14 cellular contexts compared by ENCODE assay signal in the genomic region with DNA sequence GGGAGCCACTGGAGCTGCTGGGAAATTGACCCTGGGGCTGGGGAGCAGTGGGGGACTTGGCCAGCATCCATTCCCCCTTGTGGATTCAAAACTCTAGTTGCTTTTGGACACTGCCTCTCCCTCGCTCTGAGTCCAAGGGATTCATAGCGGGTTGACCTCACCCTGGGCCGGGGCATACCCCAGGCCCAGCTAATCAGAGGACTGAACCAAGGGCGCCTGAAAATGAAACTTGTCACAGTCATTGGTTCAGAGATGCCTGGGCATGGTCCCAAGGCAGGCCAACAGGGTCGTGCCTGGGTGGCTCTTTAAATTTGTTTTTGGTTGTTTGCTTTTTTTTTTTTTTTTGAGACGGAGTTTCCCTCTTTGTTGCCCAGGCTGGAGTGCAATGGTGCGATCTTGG. TPM values are rescaled to one million over a fixed set of nuclear protein-coding genes. Genes with fewer than 3 reads are reported as not detected.
A peak's percentile ranks its signal among the peaks of the same experiment; 100 is the strongest.
DNase-seq lines count a peak whose midpoint lies in the region; ATAC-seq and TF ChIP-seq lines count a peak whose summit lies in the region.
"Had no signal": no experiment of that assay in that cellular context is flagged by ENCODE, and none has a peak within 500 bp of the region (broad histone marks: within the 10 kb centered on the region; RNA-seq: fewer than 3 reads in every experiment).

No MANE protein-coding gene starts in this region.

- TF ChIP-seq CTCF in IMR-90 (conservative IDR thresholded peaks at IDR 0.05; ENCODE audit: low read depth, low read length) (no peak), neural crest cell (conservative IDR thresholded peaks at IDR 0.05) (no peak)

- no peak overlapping the region for H4K5ac ChIP-seq in IMR-90 (ENCODE audit: low read depth, low read length)

- H3K9me1 ChIP-seq in IMR-90 (ENCODE audit: insufficient read depth, low read length) = peaks cover 53% of the 10 kb centered on the region

- in situ Hi-C loops in IMR-90 (cut with MboI; ENCODE audit: low sequenced_read_pairs) = no loop called here

- no peak overlapping the region for H3K27ac ChIP-seq in IMR-90 (ENCODE audit: insufficient read depth, low read length)

- H3K4me3 ChIP-seq in IMR-90 (ENCODE audit: insufficient read depth, low read depth, low read length) (no peak overlapping the region), MG63 (no peak overlapping the region)

- no peak overlapping the region for H3K23ac ChIP-seq in IMR-90 (ENCODE audit: low read depth, low read length)

- H2AK9ac ChIP-seq in IMR-90 (replicated peaks; ENCODE audit: low read depth, low read length, poor library complexity) = peak overlapping the region; percentile 80

- H3K27ac Mint-ChIP-seq in neural crest cell (ENCODE audit: unreplicated experiment) = peak overlapping the region; percentile 19
- H3K27ac Mint-ChIP-seq: progenitor cell of endocrine pancreas; T-helper 2 cell treated with Interferon-gamma antibody and Interleukin-4, amounts not matched to agents 5 μg/mL and 100 μg/mL, for 36 hours had no signal

- H3K36me3 ChIP-seq in IMR-90 (ENCODE audit: control insufficient read depth, insufficient read depth, low read length) (no peaks in the 10 kb centered on the region), MG63 (no peaks in the 10 kb centered on the region)

- POLR2A ChIA-PET in IMR-90 (lab: Charles Lee; ENCODE audit: unreplicated experiment) = no interaction called here

- H2BK120ac ChIP-seq in IMR-90 (ENCODE audit: low read depth, low read length) = no peak overlapping the region

- CTCF ChIA-PET in IMR-90 (lab: Yijun Ruan, JAX) = no interaction called here

- H3K18ac ChIP-seq in IMR-90 (ENCODE audit: low read depth, low read length) = no peak overlapping the region

- peaks cover 63% of the 10 kb centered on the region for H3K4me1 Mint-ChIP-seq in neural crest cell

- H2AK5ac ChIP-seq in IMR-90 (ENCODE audit: low read depth, low read length) = no peak overlapping the region

- peaks cover 62% of the 10 kb centered on the region for H4K20me1 ChIP-seq in IMR-90 (ENCODE audit: insufficient read depth, low read length)

- no peak overlapping the region for H2AFZ ChIP-seq in IMR-90 (replicated peaks; ENCODE audit: low read length, poor library complexity)

- no peaks in the 10 kb centered on the region for H3K9me3 Mint-ChIP-seq in neural crest cell
- H3K9me3 Mint-ChIP-seq: T-helper 2 cell treated with Interferon-gamma antibody and Interleukin-4, amounts not matched to agents 5 μg/mL and 100 μg/mL, for 36 hours had no signal

- ATAC-seq in GM18511 (IDR thresholded peaks at IDR 0.05; ENCODE audit: unreplicated experiment) (peak; percentile 83), GM21529 (IDR thresholded peaks at IDR 0.05; ENCODE audit: unreplicated experiment) (peak; percentile 65), IMR-90 (ENCODE audit: low read depth) (no peak), HG03159 (IDR thresholded peaks at IDR 0.05; ENCODE audit: unreplicated experiment) (no peak), HG03025 (IDR thresholded peaks at IDR 0.05; ENCODE audit: low FRiP score, unreplicated experiment) (no peak)

- H3K9me3 ChIP-seq in IMR-90 (ENCODE audit: control insufficient read depth, insufficient read depth, low read length) (no peaks in the 10 kb centered on the region), MG63 (no peaks in the 10 kb centered on the region)

- H2BK20ac ChIP-seq in IMR-90 (ENCODE audit: low read depth, low read length) = no peak overlapping the region

- WGBS in IMR-90 (ENCODE audit: extremely low coverage in 2 of 2, insufficient read length in 1 of 2), 2 experiments = 67% methylated on average over 3 of the region's 7 CpGs; no CpG with 5 or more reads in 1 of the 2 experiments

- dilution Hi-C loops in IMR-90 (cut with HindIII; ENCODE audit: low sequenced_read_pairs, unreplicated experiment) = no loop called here

- H3K4me1 ChIP-seq in IMR-90 (ENCODE audit: control insufficient read depth, insufficient read depth, low read length) = peaks cover 17% of the 10 kb centered on the region

- no peak overlapping the region; a peak in 1 of 4 replicates for H4K8ac ChIP-seq in IMR-90 (ENCODE audit: low read depth in 2 of 2, low read length in 2 of 2)

- H3K79me1 ChIP-seq in IMR-90 (ENCODE audit: low read depth in 1 of 2, low read length in 2 of 2) = peaks cover 37 to 81% of the 10 kb centered on the region in 2 experiments

- no peak overlapping the region for H2BK15ac ChIP-seq in IMR-90 (ENCODE audit: low read depth, low read length)

- 0 out of 2 replicates have a peak overlapping the region, but pooled peaks have one; percentile 36 for H3K14ac ChIP-seq in IMR-90 (replicated peaks; ENCODE audit: low read depth, low read length)

- H2BK5ac ChIP-seq in IMR-90 (ENCODE audit: low read depth, low read length, poor library complexity, severe bottlenecking) = no peak overlapping the region

- TF ChIP-seq POLR2A in IMR-90 (IDR thresholded peaks at IDR 0.05; ENCODE audit: low read depth, low read length) = no peak

- H3K4me2 ChIP-seq in IMR-90 (ENCODE audit: low read depth, low read length) = no peak overlapping the region

- BruUV-seq in IMR-90 (replicated peaks; lab: Mats Ljungman, UMichigan) = no TSS peak

- H3K56ac ChIP-seq in IMR-90 (ENCODE audit: extremely low read depth, insufficient read depth, low read length) = no peak overlapping the region

- H3K4me3 Mint-ChIP-seq in neural crest cell = no peak overlapping the region
- H3K4me3 Mint-ChIP-seq: T-helper 2 cell treated with Interferon-gamma antibody and Interleukin-4, amounts not matched to agents 5 μg/mL and 100 μg/mL, for 36 hours had no signal

- H3K4ac ChIP-seq in IMR-90 (ENCODE audit: low read depth, low read length) = no peak overlapping the region

- no peak for DNase-seq in IMR-90
- DNase-seq in neural crest cell (ENCODE audit: low read depth, low spot score) = no peak
- DNase-seq in MG63 = no peak
- DNase-seq in UCSD-AML1 (lab: John Stamatoyannopoulos, UW; ENCODE audit: unreplicated experiment) = no peak
- DNase-seq: stimulated activated CD4-positive, alpha-beta T cell treated with anti-CD3 and anti-CD28 coated beads, Interleukin-4, amount 100 ng/mL, for 24 hours had no signal

- peaks cover 5% of the 10 kb centered on the region for H3K36me3 Mint-ChIP-seq in neural crest cell (ENCODE audit: low read depth)

- H3K27me3 Mint-ChIP-seq in neural crest cell (ENCODE audit: low read depth) = no peaks in the 10 kb centered on the region
- H3K27me3 Mint-ChIP-seq: progenitor cell of endocrine pancreas had no signal

- no peak overlapping the region for H4K91ac ChIP-seq in IMR-90 (ENCODE audit: insufficient read depth, low read depth, low read length)

- no peak for TF ChIP-seq RAD21 in IMR-90 (IDR thresholded peaks at IDR 0.05; ENCODE audit: low read length)

- H3K27me3 ChIP-seq in IMR-90 (ENCODE audit: control insufficient read depth, insufficient read depth, low read length) (no peaks in the 10 kb centered on the region), MG63 (no peaks in the 10 kb centered on the region)

- intact Hi-C loops in IMR-90 (cut with micrococcal nuclease) = no loop called here

- no peak overlapping the region for H3K9ac ChIP-seq in IMR-90 (ENCODE audit: low read depth, low read length)

TF ChIP-seq in IMR-90, 13 proteins besides CTCF, POLR2A, EP300 and RAD21:
- TF ChIP-seq FOS (IDR thresholded peaks at IDR 0.05; ENCODE audit: low read depth, low read length) (no peak), MXI1 (IDR thresholded peaks at IDR 0.05; ENCODE audit: borderline replicate concordance, low read depth, low read length) (no peak), SMC3 (IDR thresholded peaks at IDR 0.05; ENCODE audit: low read depth, low read length) (no peak), NFE2L2 (IDR thresholded peaks at IDR 0.05; ENCODE audit: low read depth, low read length) (no peak), RCOR1 (IDR thresholded peaks at IDR 0.05; ENCODE audit: insufficient replicate concordance, low read length) (no peak), MAZ (IDR thresholded peaks at IDR 0.05; ENCODE audit: borderline replicate concordance, low read depth, low read length) (no peak), BHLHE40 (IDR thresholded peaks at IDR 0.05; ENCODE audit: low read depth, low read length) (no peak), MAFK (IDR thresholded peaks at IDR 0.05; ENCODE audit: low read depth, low read length) (no peak), CEBPB (IDR thresholded peaks at IDR 0.05; ENCODE audit: low read depth, low read length) (no peak), CHD1 (IDR thresholded peaks at IDR 0.05; ENCODE audit: low read depth, low read length) (no peak), RFX5 (IDR thresholded peaks at IDR 0.05; ENCODE audit: low read depth, low read length) (no peak)
- TF ChIP-seq, protein P1, sequence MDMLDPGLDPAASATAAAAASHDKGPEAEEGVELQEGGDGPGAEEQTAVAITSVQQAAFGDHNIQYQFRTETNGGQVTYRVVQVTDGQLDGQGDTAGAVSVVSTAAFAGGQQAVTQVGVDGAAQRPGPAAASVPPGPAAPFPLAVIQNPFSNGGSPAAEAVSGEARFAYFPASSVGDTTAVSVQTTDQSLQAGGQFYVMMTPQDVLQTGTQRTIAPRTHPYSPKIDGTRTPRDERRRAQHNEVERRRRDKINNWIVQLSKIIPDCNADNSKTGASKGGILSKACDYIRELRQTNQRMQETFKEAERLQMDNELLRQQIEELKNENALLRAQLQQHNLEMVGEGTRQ (IDR thresholded peaks at IDR 0.05; ENCODE audit: low read depth, low read length) = no peak
- TF ChIP-seq, protein P2, sequence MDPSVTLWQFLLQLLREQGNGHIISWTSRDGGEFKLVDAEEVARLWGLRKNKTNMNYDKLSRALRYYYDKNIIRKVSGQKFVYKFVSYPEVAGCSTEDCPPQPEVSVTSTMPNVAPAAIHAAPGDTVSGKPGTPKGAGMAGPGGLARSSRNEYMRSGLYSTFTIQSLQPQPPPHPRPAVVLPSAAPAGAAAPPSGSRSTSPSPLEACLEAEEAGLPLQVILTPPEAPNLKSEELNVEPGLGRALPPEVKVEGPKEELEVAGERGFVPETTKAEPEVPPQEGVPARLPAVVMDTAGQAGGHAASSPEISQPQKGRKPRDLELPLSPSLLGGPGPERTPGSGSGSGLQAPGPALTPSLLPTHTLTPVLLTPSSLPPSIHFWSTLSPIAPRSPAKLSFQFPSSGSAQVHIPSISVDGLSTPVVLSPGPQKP (IDR thresholded peaks at IDR 0.05; ENCODE audit: borderline replicate concordance, low read depth, low read length) = no peak

RNA-seq across cellular contexts. Expression of gene STK10, which starts 22.6 kb away (rescaled TPM):
- 15.4 and 16.4 TPM in 2 replicates for total RNA-seq in IMR-90 (2012; rRNA removed)
- 17.8 and 18.5 TPM in 2 replicates for polyA plus RNA-seq in IMR-90 (2012; rRNA removed)
- polyA plus RNA-seq in IMR-90 (2012; cell fraction: cytosol; rRNA removed) = 8.9 and 15.5 TPM in 2 replicates
- polyA plus RNA-seq in IMR-90 (2012; cell fraction: nucleus; rRNA removed; ENCODE audit: low replicate concordance) = 49.7 and 83.4 TPM in 2 replicates
- total RNA-seq in neural crest cell = 32.3 and 43.5 TPM in 2 replicates
- 8.0 and 8.4 TPM in 2 replicates for total RNA-seq in MG63 (2014; rRNA removed; shearing (Covaris generic); ENCODE audit: low replicate concordance)

RNA-seq across cellular contexts. Expression of gene EFCAB9, which starts 28.5 kb away (rescaled TPM):
- total RNA-seq in IMR-90 (2012; rRNA removed) = not detected in 2 replicates
- polyA plus RNA-seq in IMR-90 (2012; rRNA removed) = not detected in 2 replicates
- not detected in 2 replicates for polyA plus RNA-seq in IMR-90 (2012; cell fraction: cytosol; rRNA removed)
- polyA plus RNA-seq in IMR-90 (2012; cell fraction: nucleus; rRNA removed; ENCODE audit: low replicate concordance) = not detected in 2 replicates
- total RNA-seq in neural crest cell = 0.37 TPM in 1 of 2 replicates, not detected in the other
- total RNA-seq in MG63 (2014; rRNA removed; shearing (Covaris generic); ENCODE audit: low replicate concordance) = not detected in 2 replicates
- total RNA-seq: astrocyte, lung microvascular endothelial cell, progenitor cell of endocrine pancreas, subcutaneous adipose tissue had no signal

Comparison
In these comparisons a context has a peak if more than half of its experiments do, and no peak if none do; other contexts are left out.
1. ATAC-seq: peak in GM18511 (single experiment) and GM21529 (single experiment); none in IMR-90 (single experiment), HG03159 (single experiment) and HG03025 (single experiment).